11 cellular contexts compared by ENCODE assay signal in the genomic region with DNA sequence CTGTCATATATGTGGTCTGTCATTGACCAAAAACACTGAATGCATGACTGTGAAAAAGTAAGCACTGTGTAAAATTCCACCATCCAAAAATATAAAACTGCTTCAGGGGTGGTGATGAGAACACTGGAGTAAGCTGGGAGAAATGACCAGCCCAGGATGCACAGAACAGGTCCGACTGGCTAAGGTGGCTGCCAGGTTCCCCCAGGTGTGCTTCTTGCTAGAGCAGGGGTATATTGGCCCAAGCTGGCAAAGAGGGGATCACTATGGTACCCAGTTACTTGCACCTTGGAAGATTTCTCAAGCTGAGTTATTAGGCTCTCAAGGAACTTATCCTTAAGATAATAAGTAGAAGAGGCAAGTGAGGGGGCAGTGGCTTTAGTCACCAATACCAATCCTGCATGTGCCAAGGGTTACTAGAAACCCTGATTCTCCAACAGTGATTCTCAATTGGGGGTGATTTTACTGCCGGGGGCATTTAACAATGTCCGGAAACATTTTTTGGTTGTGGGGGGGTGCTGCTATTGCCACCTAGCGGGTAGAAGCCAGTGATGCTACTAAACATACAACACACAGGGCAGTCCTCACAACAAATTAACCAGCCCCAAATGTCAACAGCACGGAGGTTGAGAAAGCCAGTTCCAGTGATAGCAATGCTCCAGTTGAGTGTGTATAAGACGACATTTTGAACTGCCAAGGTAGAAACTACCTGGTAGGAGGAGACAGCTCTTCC. TPM values are rescaled to one million over a fixed set of nuclear protein-coding genes. Genes with fewer than 3 reads are reported as not detected.
DNase-seq lines count a peak whose midpoint lies in the region; ATAC-seq and TF ChIP-seq lines count a peak whose summit lies in the region.
"Had no signal": no experiment of that assay in that cellular context is flagged by ENCODE, and none has a peak within 500 bp of the region (broad histone marks: within the 10 kb centered on the region; RNA-seq: fewer than 3 reads in every experiment).

No MANE protein-coding gene starts in this region.

- H3K27me3 Mint-ChIP-seq in CD4-positive, alpha-beta T cell: no peaks in the 10 kb centered on the region
- no peaks in the 10 kb centered on the region for H3K27me3 Mint-ChIP-seq in MCF 10A (ENCODE audit: insufficient read depth, unreplicated experiment)

- peaks cover 0 to 9% (median 0%) of the 10 kb centered on the region in 4 donors for H3K4me1 ChIP-seq in right lobe of liver

- no peak for ATAC-seq in CD4-positive, alpha-beta T cell (ENCODE audit: poor library complexity)
- ATAC-seq in right lobe of liver (peak; percentile 80 to 94 (median 84)), HG02588 (IDR thresholded peaks at IDR 0.05; ENCODE audit: unreplicated experiment) (no peak)

- H3K4me1 Mint-ChIP-seq in CD4-positive, alpha-beta T cell (ENCODE audit: low read depth): peaks cover 19% of the 10 kb centered on the region
- peaks cover 10% of the 10 kb centered on the region for H3K4me1 Mint-ChIP-seq in MCF 10A (ENCODE audit: insufficient read depth, unreplicated experiment)

- POLR2A ChIA-PET in CD4-positive, alpha-beta T cell (lab: Charles Lee): interaction anchor here (1.1 kb wide), 1 partner anchor 14 kb away, joined by 3 read pairs; no protein-coding TSS in a partner anchor
- POLR2A ChIA-PET in MCF 10A (lab: Yijun Ruan, JAX): interaction anchor here (3.5 kb wide), 1 partner anchor 15 kb away, joined by 18 read pairs; the partner anchor contains the start of gene SNU13

- no peaks in the 10 kb centered on the region for H3K27me3 ChIP-seq in CD4-positive, alpha-beta T cell (ENCODE audit: control insufficient read depth, insufficient read depth, low read length)
- H3K27me3 ChIP-seq in right lobe of liver: no peaks in the 10 kb centered on the region

- no peak overlapping the region for H3K4me3 ChIP-seq in HFF-Myc (replicated peaks; ENCODE audit: low read depth, low read length)
- no peak overlapping the region for H3K4me3 ChIP-seq in right lobe of liver

- TF ChIP-seq CTCF in CD4-positive, alpha-beta T cell (IDR thresholded peaks at IDR 0.05): no peak
- peak; percentile 42 for TF ChIP-seq CTCF in HFF-Myc (IDR thresholded peaks at IDR 0.05; ENCODE audit: low read depth, low read length, missing control alignments)
- peak; percentile 31 for TF ChIP-seq CTCF in MCF 10A (IDR thresholded peaks at IDR 0.05; ENCODE audit: unreplicated experiment)
- peak; percentile 30 to 52 (median 38) for TF ChIP-seq CTCF in right lobe of liver (IDR thresholded peaks at IDR 0.05)

- no peak overlapping the region for H3K4me3 Mint-ChIP-seq in CD4-positive, alpha-beta T cell
- H3K4me3 Mint-ChIP-seq in MCF 10A (ENCODE audit: unreplicated experiment): no peak overlapping the region

- H3K27ac Mint-ChIP-seq in CD4-positive, alpha-beta T cell: peak overlapping the region; percentile 33
- H3K27ac Mint-ChIP-seq in MCF 10A (ENCODE audit: low read depth, unreplicated experiment): no peak overlapping the region

- BruUV-seq in MCF 10A (replicated peaks; lab: Mats Ljungman, UMichigan): no TSS peak

- DNase-seq in CD4-positive, alpha-beta T cell: no peak
- DNase-seq in HFF-Myc (ENCODE audit: extremely low read depth, low read depth) (no peak), MCF 10A (ENCODE audit: unreplicated experiment) (peak; percentile 43), right lobe of liver (no peak), NCI-H146 (lab: John Stamatoyannopoulos, UW) (no peak), SIG-M5 treated with dmso at 0.1 percent for 504 hours (lab: John Stamatoyannopoulos, UW; ENCODE audit: unreplicated experiment) (no peak), NCI-H2107 treated with DMSO at 0.1 percent for 48 hours (lab: John Stamatoyannopoulos, UW; ENCODE audit: unreplicated experiment) (no peak)
- DNase-seq: DMS79; NK-92 treated with Interleukin-12 subunit alpha and Interleukin-12 subunit beta, amount 100 ng/mL, for 24 hours; WERI-Rb-1 had no signal

- TF ChIP-seq POLR2A in right lobe of liver (IDR thresholded peaks at IDR 0.05): no peak

- 25% methylated on average over 4 of the region's 6 CpGs for WGBS in right lobe of liver (ENCODE audit: insufficient coverage, low coverage, low lambda C conversion rate, missing lambda C conversion rate)

- peaks cover 0 to 17% (median 6%) of the 10 kb centered on the region in 4 donors for H3K36me3 ChIP-seq in right lobe of liver

- no peaks in the 10 kb centered on the region for H3K9me3 ChIP-seq in CD4-positive, alpha-beta T cell (ENCODE audit: control insufficient read depth, low read length)
- H3K9me3 ChIP-seq in right lobe of liver: no peaks in the 10 kb centered on the region

- CTCF ChIA-PET in CD4-positive, alpha-beta T cell (lab: Charles Lee): interaction anchor here (0.9 to 1.9 kb wide), 2 partner anchors 15 to 24 kb away, joined by 3 to 4 read pairs; partner anchors contain the start of gene SNU13
- CTCF ChIA-PET in MCF 10A (lab: Yijun Ruan, JAX): interaction anchor here (0.7 to 1.4 kb wide), 5 partner anchors 11 to 860 kb away, joined by 3 to 5 read pairs (median 3); no protein-coding TSS in a partner anchor

- intact Hi-C loops in CD4-positive, alpha-beta T cell (cut with DNase I, micrococcal nuclease): no loop called here
- intact Hi-C loops in MCF 10A (cut with micrococcal nuclease): no loop called here
- intact Hi-C loops in right lobe of liver (cut with DNase I): no loop called here

- H3K36me3 Mint-ChIP-seq in CD4-positive, alpha-beta T cell (ENCODE audit: low read depth): peaks cover 54% of the 10 kb centered on the region
- H3K36me3 Mint-ChIP-seq in MCF 10A (ENCODE audit: insufficient read depth, unreplicated experiment): peaks cover 63% of the 10 kb centered on the region

- H3K27ac ChIP-seq in CD4-positive, alpha-beta T cell (ENCODE audit: low read depth, low read length): no peak overlapping the region
- H3K27ac ChIP-seq in right lobe of liver: no peak overlapping the region
- H3K27ac ChIP-seq: WERI-Rb-1 had no signal

- H3K9me3 Mint-ChIP-seq in CD4-positive, alpha-beta T cell: no peaks in the 10 kb centered on the region
- H3K9me3 Mint-ChIP-seq in MCF 10A (ENCODE audit: unreplicated experiment): no peaks in the 10 kb centered on the region

RNA-seq across cellular contexts. Expression of gene SNU13, which starts 15.7 kb away (rescaled TPM):
- 100 to 1,000 TPM; 134 to 140 TPM for total RNA-seq in CD4-positive, alpha-beta T cell
- 280 and 286 TPM in 2 replicates for total RNA-seq in MCF 10A (2022)
- 10 to 100 TPM; 43.1 to 65.4 (median 50.1) TPM for total RNA-seq in right lobe of liver

RNA-seq across cellular contexts. Expression of gene MEI1, which starts 26.4 kb away (rescaled TPM):
- 10 to 100 TPM; 64.4 to 81.0 TPM for total RNA-seq in CD4-positive, alpha-beta T cell
- total RNA-seq in MCF 10A (2022): not detected in 2 replicates
- total RNA-seq in right lobe of liver: 1 to 10 TPM in 1 of 6 experiments, under 1 TPM in 5; 0.37 to 1.0 (median 0.60) TPM

RNA-seq across cellular contexts. Expression of gene XRCC6, which starts 51.9 kb away (rescaled TPM):
- 100 to 1,000 TPM; 162 TPM for total RNA-seq in CD4-positive, alpha-beta T cell
- 173 and 203 TPM in 2 replicates for total RNA-seq in MCF 10A (2022)
- 100 to 1,000 TPM in 2 of 6 experiments, 10 to 100 TPM in 4; 71.0 to 122 (median 91.1) TPM for total RNA-seq in right lobe of liver

RNA-seq across cellular contexts. Expression of gene DESI1, which starts 52.1 kb away (rescaled TPM):
- 10 to 100 TPM; 12.7 to 13.0 TPM for total RNA-seq in CD4-positive, alpha-beta T cell
- total RNA-seq in MCF 10A (2022) (59.6 and 67.2 TPM in 2 replicates), right lobe of liver (10 to 100 TPM; 34.8 to 49.5 (median 40.9) TPM)

Comparison
In these comparisons a context has a peak if more than half of its experiments do, and no peak if none do; other contexts are left out.
1. ATAC-seq: peak in right lobe of liver (4 of 4); none in CD4-positive, alpha-beta T cell (single experiment) and HG02588 (single experiment).
2. RNA of gene MEI1, which starts 26.4 kb away (total RNA-seq): 64.4 to 81.0 TPM in CD4-positive, alpha-beta T cell; 0.37 to 1.0 TPM in right lobe of liver and not detected in MCF 10A; every median in the first group is over 10 times any median in the second.